In the genomic region with DNA sequence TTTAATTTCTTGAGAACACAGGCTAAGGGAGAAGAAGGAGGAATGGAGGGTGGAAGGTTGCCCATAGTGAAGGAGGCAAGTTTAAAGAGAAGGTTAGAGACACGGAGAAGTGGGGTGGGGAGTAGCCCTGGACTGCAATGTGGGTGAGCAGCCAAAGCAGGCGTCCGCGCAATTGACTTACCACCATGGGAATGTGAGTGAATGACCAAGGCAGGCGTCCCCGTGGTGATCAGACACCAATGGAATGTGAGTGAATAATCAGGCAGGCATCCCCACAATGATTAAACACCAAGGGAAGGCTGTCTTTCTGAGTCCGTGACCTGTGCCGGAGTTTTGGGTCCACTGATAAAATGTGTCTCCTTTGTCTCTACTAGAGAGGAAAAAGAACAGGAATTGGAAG, we compare ENCODE assay signal across 8 cellular contexts.
DNase-seq lines count a peak whose midpoint lies in the region; ATAC-seq, FAIRE-seq and TF ChIP-seq lines count a peak whose summit lies in the region.
"Not testable (repeated sequence)": the region's sequence is repeated elsewhere in the genome, so short reads cannot be mapped to it uniquely, and the experiment has no call there.

No MANE protein-coding gene starts in this region.

- WGBS in GM23248 (ENCODE audit: low coverage in 1 of 2, low lambda C conversion rate in 2 of 2, missing lambda C conversion rate in 2 of 2), 2 experiments = 46 to 53% methylated on average over 8 of the region's 8 CpGs

- not testable (repeated sequence) for H3F3A ChIP-seq in GM23248 (ENCODE audit: insufficient read depth)

- POLR2A ChIA-PET in WTC11 (lab: Charles Lee) = not testable (repeated sequence)

- CTCF ChIA-PET in WTC11 (lab: Charles Lee) = not testable (repeated sequence)

- H3K36me3 ChIP-seq in GM23248 (ENCODE audit: low read depth) = not testable (repeated sequence)

- not testable (repeated sequence) for H3K9me2 ChIP-seq in GM23248 (ENCODE audit: insufficient read depth)

- H3K4me3 ChIP-seq in GM23248; choroid plexus epithelial cell (ENCODE audit: low read depth, low read length): not testable (repeated sequence)

- not testable (repeated sequence) for H3K9me3 ChIP-seq in GM23248 (ENCODE audit: low read depth)

- not testable (repeated sequence) for H3K27me3 ChIP-seq in GM23248 (replicated peaks; ENCODE audit: insufficient read depth)

- FAIRE-seq in HTR-8/SVneo (lab: Jason Lieb, UNC) = peak; percentile 42

- H3K36me3 Mint-ChIP-seq in WTC11 = peaks cover 29% of the 10 kb centered on the region
- not testable (repeated sequence) for H3K36me3 Mint-ChIP-seq in nephron progenitor cell (ENCODE audit: low read depth)

- not testable (repeated sequence) for ATAC-seq in WTC11

- in situ Hi-C loops in ACHN (cut with HindIII; ENCODE audit: low pct_ligation_motif_present, low pct_unique_long_range_greater_than_20kb, low sequenced_read_pairs); GM23248 (cut with MboI): not testable (repeated sequence)

- not testable (repeated sequence) for H3K4me1 Mint-ChIP-seq in WTC11, nephron progenitor cell

- H3K27me3 Mint-ChIP-seq in WTC11 (ENCODE audit: low read depth); nephron progenitor cell (ENCODE audit: low read depth, poor library complexity): not testable (repeated sequence)

- H3K9me3 Mint-ChIP-seq in WTC11 (peaks cover 36% of the 10 kb centered on the region), nephron progenitor cell (peaks cover 14% of the 10 kb centered on the region)

- H3K9ac ChIP-seq in GM23248 = not testable (repeated sequence)

- TF ChIP-seq CTCF in WTC11 (IDR thresholded peaks at IDR 0.05); choroid plexus epithelial cell (conservative IDR thresholded peaks at IDR 0.05; ENCODE audit: low read depth, low read length); nephron progenitor cell (IDR thresholded peaks at IDR 0.05): not testable (repeated sequence)

- H4K20me1 ChIP-seq in GM23248 (ENCODE audit: insufficient read depth) = not testable (repeated sequence)

- not testable (repeated sequence) for H3K27ac ChIP-seq in GM23248

- H3K4me2 ChIP-seq in GM23248 (ENCODE audit: unreplicated experiment) = not testable (repeated sequence)

- not testable (repeated sequence) for H3K27ac Mint-ChIP-seq in WTC11
- peak overlapping the region; percentile 50 for H3K27ac Mint-ChIP-seq in nephron progenitor cell

- not testable (repeated sequence) for H2AFZ ChIP-seq in GM23248

- not testable (repeated sequence) for H3K4me3 Mint-ChIP-seq in WTC11, nephron progenitor cell

- DNase-seq in ACHN = peak; percentile 95
- peak; percentile 14 for DNase-seq in GM23248
- DNase-seq in HTR-8/SVneo (ENCODE audit: insufficient read length, low spot score) = peak; percentile 10
- peak; percentile 42 for DNase-seq in RKO (ENCODE audit: low spot score)
- peak; percentile 12 for DNase-seq in WTC11 (ENCODE audit: low spot score)
- DNase-seq in choroid plexus epithelial cell (ENCODE audit: low read depth) = peak; percentile 61
- peak; percentile 61 for DNase-seq in iris pigment epithelial cell (ENCODE audit: low read depth)
- not testable (repeated sequence) for DNase-seq in nephron progenitor cell

- H3K79me2 ChIP-seq in GM23248 (ENCODE audit: insufficient read depth) = not testable (repeated sequence)

- not testable (repeated sequence) for H3K4me1 ChIP-seq in GM23248 (ENCODE audit: insufficient read depth)
